34 cellular contexts compared by ENCODE assay signal in genomic region chr11:126446581-126446980, GRCh38.
"Had no signal": no experiment of that assay in that cellular context is flagged by ENCODE, and none has a peak within 500 bp of the region (broad histone marks: within the 10 kb centered on the region; RNA-seq: fewer than 3 reads in every experiment).

No MANE protein-coding gene starts in this region.

- H3K9ac ChIP-seq: KMS-11 had no signal

- H3K27me3 ChIP-seq: MG63 had no signal

- DNase-seq: Karpas-422, Kasumi-1, MG63, MM.1S, MV-4-11, NCI-H1048, NCI-H1092, NCI-H1092 treated with DMSO at 0.1 percent for 48 hours, NCI-H1105, NCI-H1105 treated with DMSO at 0.1 percent for 48 hours, NCI-H1417, NCI-H1417 treated with DMSO at 0.1 percent for 48 hours, NCI-H1436, NCI-H1436 treated with DMSO at 0.1 percent for 48 hours, NCI-H146, NCI-H1694, NCI-H1694 treated with DMSO at 0.1 percent for 48 hours, NCI-H187, NCI-H187 treated with DMSO at 0.1 percent for 48 hours, NCI-H1930, NCI-H2029, NCI-H2029 treated with DMSO at 0.1 percent for 48 hours, NCI-H2081, NCI-H2081 treated with DMSO at 0.1 percent for 48 hours, NCI-H2107, NCI-H2171, NCI-H2171 treated with DMSO at 0.1 percent for 48 hours, NCI-H2227 treated with DMSO at 0.1 percent for 48 hours, NCI-H226, NCI-H345, NCI-H446, NCI-H446 treated with DMSO at 0.1 percent for 48 hours, NCI-H510A had no signal

- H3K36me3 ChIP-seq: MG63 had no signal

- H3K4me2 ChIP-seq: KMS-11 had no signal

- H3K4me3 ChIP-seq: MG63 had no signal

- H3K27ac ChIP-seq: KMS-11 had no signal
